Comparison of ENCODE assay signal across 8 cellular contexts in genomic region chrX:154490021-154490413, GRCh38. TPM values are rescaled to one million over a fixed set of nuclear protein-coding genes. Genes with fewer than 3 reads are reported as not detected.
DNase-seq lines count a peak whose midpoint lies in the region; ATAC-seq and TF ChIP-seq lines count a peak whose summit lies in the region.

No MANE protein-coding gene starts in this region.

- TF ChIP-seq CTCF in AG09309 (IDR thresholded peaks at IDR 0.05; ENCODE audit: control insufficient read depth, insufficient read depth, low read depth, low read length, missing control alignments), result no peak
- TF ChIP-seq CTCF in VCaP (conservative IDR thresholded peaks at IDR 0.05), result no peak
- no peak for TF ChIP-seq CTCF in nephron progenitor cell (IDR thresholded peaks at IDR 0.05)

- peaks cover 15% of the 10 kb centered on the region for H3K4me1 Mint-ChIP-seq in nephron progenitor cell

- peaks cover 8% of the 10 kb centered on the region for H3K36me3 Mint-ChIP-seq in nephron progenitor cell (ENCODE audit: low read depth)

- no peaks in the 10 kb centered on the region for H3K27me3 Mint-ChIP-seq in nephron progenitor cell (ENCODE audit: low read depth, poor library complexity)

- peak overlapping the region; percentile 65 for H3K4me3 ChIP-seq in AG09309 (ENCODE audit: control insufficient read depth, low read depth, low read length)

- peak overlapping the region; percentile 82 for H3K27ac ChIP-seq in VCaP

- DNase-seq in AG09309 (ENCODE audit: low read depth) (no peak), nephron progenitor cell (no peak), dedifferentiated amniotic fluid mesenchymal stem cell (ENCODE audit: extremely low spot score) (no peak), ureter (ENCODE audit: low spot score) (no peak)

- H3K27ac Mint-ChIP-seq in nephron progenitor cell, result no peak overlapping the region

- peaks cover 52% of the 10 kb centered on the region for H3K9me3 Mint-ChIP-seq in nephron progenitor cell

- peak; percentile 8 for ATAC-seq in GM19023 (IDR thresholded peaks at IDR 0.05; ENCODE audit: unreplicated experiment)
- ATAC-seq in HG03342 (IDR thresholded peaks at IDR 0.05; ENCODE audit: unreplicated experiment), result peak; percentile 28
- peak; percentile 14 for ATAC-seq in esophagus mucosa

- H3K4me3 Mint-ChIP-seq in nephron progenitor cell, result peak overlapping the region; percentile 82

RNA-seq across cellular contexts. Expression of gene SLC10A3, which starts 0.4 kb away (rescaled TPM):
- total RNA-seq in esophagus mucosa (20.6 TPM), ureter (23.4 TPM)

RNA-seq across cellular contexts. Expression of gene UBL4A, which starts 3.6 kb away (rescaled TPM):
- total RNA-seq in esophagus mucosa, result 32.3 TPM
- 20.4 TPM for total RNA-seq in ureter

RNA-seq across cellular contexts. Expression of gene LAGE3, which starts 10.9 kb away (rescaled TPM):
- 15.1 TPM for total RNA-seq in esophagus mucosa
- 17.5 TPM for total RNA-seq in ureter

RNA-seq across cellular contexts. Expression of gene FAM3A, which starts 26.0 kb away (rescaled TPM):
- total RNA-seq in esophagus mucosa (40.6 TPM), ureter (46.3 TPM)

RNA-seq across cellular contexts. Expression of gene PLXNA3, which starts 31.9 kb away (rescaled TPM):
- 7.1 TPM for total RNA-seq in esophagus mucosa
- total RNA-seq in ureter, result 54.0 TPM
